ENCODE assay signal across 18 cellular contexts in genomic region chrX:142233400-142233799, GRCh38. TPM values are rescaled to one million over a fixed set of nuclear protein-coding genes. Genes with fewer than 3 reads are reported as not detected.
DNase-seq lines count a peak whose midpoint lies in the region.
"Had no signal": no experiment of that assay in that cellular context is flagged by ENCODE, and none has a peak within 500 bp of the region (broad histone marks: within the 10 kb centered on the region; RNA-seq: fewer than 3 reads in every experiment).

No MANE protein-coding gene starts in this region.

- H2AFZ ChIP-seq in neuronal stem cell (ENCODE audit: low read length) = no peak overlapping the region

- no peak overlapping the region for H3K18ac ChIP-seq in neuronal stem cell (ENCODE audit: low read length)

- H2BK5ac ChIP-seq in neuronal stem cell (ENCODE audit: low read length) = no peak overlapping the region

- H2BK15ac ChIP-seq in neuronal stem cell (ENCODE audit: low read length) = no peak overlapping the region

- H3K27ac ChIP-seq in neuronal stem cell (replicated peaks; ENCODE audit: low read length) = no peak overlapping the region

- H3K9me3 ChIP-seq in HAP-1 (no peaks in the 10 kb centered on the region), NT2/D1 (ENCODE audit: insufficient read depth, low read length) (peaks cover 4% of the 10 kb centered on the region; the same call in 1 of the 2 replicates), neuronal stem cell (replicated peaks in 1 of 2; ENCODE audit: control insufficient read depth in 2 of 2, insufficient read depth in 1 of 2, low read depth in 1 of 2, low read length in 2 of 2) (no peaks in the 10 kb centered on the region)
- H3K9me3 ChIP-seq: SK-N-SH had no signal

- no peak overlapping the region for H3K14ac ChIP-seq in neuronal stem cell (ENCODE audit: low read length)

- H3K79me1 ChIP-seq in neuronal stem cell (ENCODE audit: low read depth, low read length) = no peaks in the 10 kb centered on the region

- H2BK120ac ChIP-seq in neuronal stem cell (ENCODE audit: low read depth, low read length) = no peak overlapping the region

- H2AK5ac ChIP-seq in neuronal stem cell (ENCODE audit: low read depth, low read length) = no peak overlapping the region

- H3K4me2 ChIP-seq in neuronal stem cell (ENCODE audit: insufficient read depth, low read length, poor library complexity, severe bottlenecking) = no peak overlapping the region
- H3K4me2 ChIP-seq: SK-N-SH had no signal

- H3K4ac ChIP-seq in neuronal stem cell (ENCODE audit: low read length) = no peak overlapping the region

- H3K23ac ChIP-seq in neuronal stem cell (ENCODE audit: low read depth, low read length, poor library complexity) = no peak overlapping the region

- DNase-seq in HAP-1 (ENCODE audit: low spot score in 2 of 2) (peak; percentile 35 to 81), NT2/D1 (ENCODE audit: low read depth, low spot score) (peak; percentile 44), iPS DF 4.7 (ENCODE audit: extremely low read depth, low spot score) (peak; percentile 51), neuronal stem cell (ENCODE audit: low spot score) (peak; percentile 29), DMS114 treated with DMSO at 0.1 percent for 48 hours (lab: John Stamatoyannopoulos, UW; ENCODE audit: unreplicated experiment) (no peak), foreskin melanocyte (no peak), DMS53 (lab: John Stamatoyannopoulos, UW) (no peak)
- DNase-seq: CD4-positive, CD25-positive, alpha-beta regulatory T cell; COR-L47; GDM1; KBM-7; NCI-H1092 treated with DMSO at 0.1 percent for 48 hours; NCI-H1436 treated with DMSO at 0.1 percent for 48 hours; NCI-H1930; NCI-H69; SIG-M5; SK-N-SH had no signal

- no peaks in the 10 kb centered on the region for H3K27me3 ChIP-seq in HAP-1 (ENCODE audit: low read depth)
- H3K27me3 ChIP-seq in NT2/D1 (ENCODE audit: insufficient read depth, insufficient read length) = no peaks in the 10 kb centered on the region
- no peaks in the 10 kb centered on the region for H3K27me3 ChIP-seq in neuronal stem cell (ENCODE audit: control insufficient read depth in 3 of 3, insufficient read depth in 3 of 3, low read depth in 1 of 3, low read length in 3 of 3)

- in situ Hi-C loops in HAP-1 (cut with MboI; ENCODE audit: low sequenced_read_pairs) = no loop called here

- no peak overlapping the region for H2BK12ac ChIP-seq in neuronal stem cell (ENCODE audit: low read length)

- H3K4me3 ChIP-seq in HAP-1 = no peak overlapping the region
- no peak overlapping the region for H3K4me3 ChIP-seq in NT2/D1 (ENCODE audit: insufficient read length, low read depth)
- no peak overlapping the region for H3K4me3 ChIP-seq in neuronal stem cell (ENCODE audit: low read length in 2 of 2)

- no peak overlapping the region for H4K91ac ChIP-seq in neuronal stem cell (ENCODE audit: low read depth, low read length, poor library complexity)

- WGBS in neuronal stem cell (ENCODE audit: extremely low coverage in 2 of 2, insufficient read length in 2 of 2, insufficient replicate concordance in 1 of 2), 2 donors = no CpG with 5 or more reads among the region's 1 CpG

- H3K9ac ChIP-seq in NT2/D1 (ENCODE audit: insufficient read length, low read depth) (no peak overlapping the region), neuronal stem cell (ENCODE audit: low read depth, low read length, poor library complexity) (no peak overlapping the region)
- H3K9ac ChIP-seq: SK-N-SH had no signal

- peaks cover 8% of the 10 kb centered on the region for H3K4me1 ChIP-seq in HAP-1
- no peaks in the 10 kb centered on the region for H3K4me1 ChIP-seq in NT2/D1 (ENCODE audit: insufficient read depth, insufficient read length)
- H3K4me1 ChIP-seq in neuronal stem cell (ENCODE audit: control insufficient read depth in 2 of 2, insufficient read depth in 1 of 2, low read depth in 1 of 2, low read length in 2 of 2) = no peaks in the 10 kb centered on the region

- H4K8ac ChIP-seq in neuronal stem cell (ENCODE audit: low read depth, low read length) = no peak overlapping the region

- H3K36me3 ChIP-seq in HAP-1 (replicated peaks) = no peaks in the 10 kb centered on the region
- H3K36me3 ChIP-seq in NT2/D1 (ENCODE audit: insufficient read depth, insufficient read length, low read length) = no peaks in the 10 kb centered on the region
- H3K36me3 ChIP-seq in neuronal stem cell (replicated peaks in 1 of 2; ENCODE audit: control insufficient read depth in 2 of 2, insufficient read depth in 2 of 2, low read length in 2 of 2) = no peaks in the 10 kb centered on the region

RNA-seq across cellular contexts. Expression of gene MAGEC2, which starts 28.3 kb away (rescaled TPM):
- not detected for polyA plus RNA-seq in neuronal stem cell (2013, experiment 1 of 2)
- polyA plus RNA-seq in neuronal stem cell (2013, experiment 2 of 2) = not detected
- polyA plus RNA-seq: BJ; CD4-positive, CD25-positive, alpha-beta regulatory T cell had no signal

Comparison
In these comparisons a context has a peak if more than half of its experiments do, and no peak if none do; other contexts are left out.
1. DNase-seq: peak in HAP-1 (2 of 2), NT2/D1 (single experiment), iPS DF 4.7 (single experiment) and neuronal stem cell (single experiment); none in DMS114 treated with DMSO at 0.1 percent for 48 hours (single experiment), foreskin melanocyte (single experiment) and DMS53 (single experiment).